1 cellular context compared by ENCODE assay signal in genomic region chr13:42363941-42364612, GRCh38.
TF ChIP-seq lines count a peak whose summit lies in the region.

No MANE protein-coding gene starts in this region.

TF ChIP-seq in HepG2, 621 proteins besides CTCF, POLR2A, EP300 and RAD21 (continued from another document):
- TF ChIP-seq, protein P1, sequence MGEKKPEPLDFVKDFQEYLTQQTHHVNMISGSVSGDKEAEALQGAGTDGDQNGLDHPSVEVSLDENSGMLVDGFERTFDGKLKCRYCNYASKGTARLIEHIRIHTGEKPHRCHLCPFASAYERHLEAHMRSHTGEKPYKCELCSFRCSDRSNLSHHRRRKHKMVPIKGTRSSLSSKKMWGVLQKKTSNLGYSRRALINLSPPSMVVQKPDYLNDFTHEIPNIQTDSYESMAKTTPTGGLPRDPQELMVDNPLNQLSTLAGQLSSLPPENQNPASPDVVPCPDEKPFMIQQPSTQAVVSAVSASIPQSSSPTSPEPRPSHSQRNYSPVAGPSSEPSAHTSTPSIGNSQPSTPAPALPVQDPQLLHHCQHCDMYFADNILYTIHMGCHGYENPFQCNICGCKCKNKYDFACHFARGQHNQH (CRISPR knock-in tag; IDR thresholded peaks at IDR 0.05) = no peak
- TF ChIP-seq TCF7 (IDR thresholded peaks at IDR 0.05; ENCODE audit: low read depth) = no peak
- 0 out of 2 replicates have a peak, but pooled peaks have one; percentile 41 for TF ChIP-seq ZNF670 (CRISPR knock-in tag; IDR thresholded peaks at IDR 0.05; ENCODE audit: borderline replicate concordance)
- TF ChIP-seq DNMT3B (CRISPR knock-in tag; conservative IDR thresholded peaks at IDR 0.05) = no peak
- peak; percentile 79; the same call in 1 of the 2 replicates for TF ChIP-seq ZNF563 (CRISPR knock-in tag; IDR thresholded peaks at IDR 0.05)
- TF ChIP-seq, protein P2, sequence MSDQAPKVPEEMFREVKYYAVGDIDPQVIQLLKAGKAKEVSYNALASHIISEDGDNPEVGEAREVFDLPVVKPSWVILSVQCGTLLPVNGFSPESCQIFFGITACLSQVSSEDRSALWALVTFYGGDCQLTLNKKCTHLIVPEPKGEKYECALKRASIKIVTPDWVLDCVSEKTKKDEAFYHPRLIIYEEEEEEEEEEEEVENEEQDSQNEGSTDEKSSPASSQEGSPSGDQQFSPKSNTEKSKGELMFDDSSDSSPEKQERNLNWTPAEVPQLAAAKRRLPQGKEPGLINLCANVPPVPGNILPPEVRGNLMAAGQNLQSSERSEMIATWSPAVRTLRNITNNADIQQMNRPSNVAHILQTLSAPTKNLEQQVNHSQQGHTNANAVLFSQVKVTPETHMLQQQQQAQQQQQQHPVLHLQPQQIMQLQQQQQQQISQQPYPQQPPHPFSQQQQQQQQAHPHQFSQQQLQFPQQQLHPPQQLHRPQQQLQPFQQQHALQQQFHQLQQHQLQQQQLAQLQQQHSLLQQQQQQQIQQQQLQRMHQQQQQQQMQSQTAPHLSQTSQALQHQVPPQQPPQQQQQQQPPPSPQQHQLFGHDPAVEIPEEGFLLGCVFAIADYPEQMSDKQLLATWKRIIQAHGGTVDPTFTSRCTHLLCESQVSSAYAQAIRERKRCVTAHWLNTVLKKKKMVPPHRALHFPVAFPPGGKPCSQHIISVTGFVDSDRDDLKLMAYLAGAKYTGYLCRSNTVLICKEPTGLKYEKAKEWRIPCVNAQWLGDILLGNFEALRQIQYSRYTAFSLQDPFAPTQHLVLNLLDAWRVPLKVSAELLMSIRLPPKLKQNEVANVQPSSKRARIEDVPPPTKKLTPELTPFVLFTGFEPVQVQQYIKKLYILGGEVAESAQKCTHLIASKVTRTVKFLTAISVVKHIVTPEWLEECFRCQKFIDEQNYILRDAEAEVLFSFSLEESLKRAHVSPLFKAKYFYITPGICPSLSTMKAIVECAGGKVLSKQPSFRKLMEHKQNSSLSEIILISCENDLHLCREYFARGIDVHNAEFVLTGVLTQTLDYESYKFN (CRISPR knock-in tag; conservative IDR thresholded peaks at IDR 0.05) = peak; percentile 53
- peak; percentile 74 for TF ChIP-seq HNF4A (CRISPR knock-in tag; IDR thresholded peaks at IDR 0.05)
